21 cellular contexts compared by ENCODE assay signal in genomic region chr13:94110011-94110410, GRCh38.
"Had no signal": no experiment of that assay in that cellular context is flagged by ENCODE, and none has a peak within 500 bp of the region (broad histone marks: within the 10 kb centered on the region; RNA-seq: fewer than 3 reads in every experiment).

No MANE protein-coding gene starts in this region.

- H3K27ac ChIP-seq: hepatocyte, ovary, prostate gland, spleen, upper lobe of left lung had no signal

- H3K4me1 ChIP-seq: prostate gland, spleen, upper lobe of left lung had no signal

- DNase-seq: activated CD4-positive, alpha-beta memory T cell treated with anti-CD3 and anti-CD28 coated beads, Interleukin-2, amount 10 ng/mL, durations not matched to agents 7 days and 5 days; activated CD4-positive, alpha-beta T cell treated with anti-CD3 and anti-CD28 coated beads, Interleukin-2, amount 10 ng/mL, durations not matched to agents 24 days and 14 days; activated effector memory CD4-positive, alpha-beta T cell treated with anti-CD3 and anti-CD28 coated beads, Interleukin-2, amount 50 U/mL, for 16 hours; activated naive CD4-positive, alpha-beta T cell treated with anti-CD3 and anti-CD28 coated beads, Interleukin-2, amount 50 U/mL, for 16 hours; activated T-cell treated with anti-CD3 and anti-CD28 coated beads, Interleukin-2, amount 50 U/mL, for 72 hours; anterior cingulate cortex; effector CD8-positive, alpha-beta T cell; erythroblast; foreskin melanocyte; left ventricle myocardium superior; mammary epithelial cell; midbrain; natural killer cell; ovary; spleen; stimulated activated CD4-positive, alpha-beta T cell treated with anti-CD3 and anti-CD28 coated beads, Interleukin-4, amount 100 ng/mL, for 4 hours; stimulated activated naive CD8-positive, alpha-beta T cell treated with anti-CD3 and anti-CD28 coated beads, Interleukin-15, Interleukin-2, amounts not matched to agents 100 U/mL and 50 U/mL, for 24 hours; T1000; upper lobe of left lung had no signal

- H3K9me3 ChIP-seq: ovary, prostate gland, upper lobe of left lung had no signal

- H3K4me2 ChIP-seq: hepatocyte had no signal

- H3K36me3 ChIP-seq: ovary, prostate gland, spleen, upper lobe of left lung had no signal

- H2AFZ ChIP-seq: hepatocyte had no signal

- H3K27me3 ChIP-seq: hepatocyte, ovary, spleen, upper lobe of left lung had no signal

- H3K79me2 ChIP-seq: hepatocyte had no signal

- H3K4me3 ChIP-seq: hepatocyte, ovary, prostate gland, spleen, upper lobe of left lung had no signal

- ATAC-seq: activated T-cell treated with anti-CD3 and anti-CD28 coated beads, Interleukin-2, amount 50 U/mL, for 72 hours; left ventricle myocardium superior; natural killer cell; stimulated activated naive CD8-positive, alpha-beta T cell treated with anti-CD3 and anti-CD28 coated beads, Interleukin-15, Interleukin-2, amounts not matched to agents 100 U/mL and 50 U/mL, for 24 hours had no signal
